ENCODE assay signal across 25 cellular contexts in genomic region chr9:38305616-38306015, GRCh38.
"Had no signal": no experiment of that assay in that cellular context is flagged by ENCODE, and none has a peak within 500 bp of the region (broad histone marks: within the 10 kb centered on the region; RNA-seq: fewer than 3 reads in every experiment).

No MANE protein-coding gene starts in this region.

- ATAC-seq: natural killer cell; psoas muscle; right cardiac atrium; right lobe of liver; stimulated activated effector memory CD8-positive, alpha-beta T cell treated with anti-CD3 and anti-CD28 coated beads, Interleukin-12 subunit alpha, Interleukin-12 subunit beta, amount 100 ng/mL, for 72 hours; stimulated activated naive B cell treated with anti-CD40 and anti-IgM and Interleukin-4, amounts not matched to agents 10 μg/mL and 1 μg/mL and 100 μg/mL, for 72 hours had no signal

- H3K27me3 ChIP-seq: neural progenitor cell, ovary, right lobe of liver, sigmoid colon, stomach, thyroid gland, tibial nerve, upper lobe of left lung, uterus had no signal

- H3K4me2 ChIP-seq: neural progenitor cell had no signal

- DNase-seq: natural killer cell; occipital lobe; ovary; posterior cingulate gyrus; psoas muscle; right cardiac atrium; right lobe of liver; sigmoid colon; small intestine; stimulated activated CD4-positive, alpha-beta T cell treated with anti-CD3 and anti-CD28 coated beads, Interleukin-15, amount 100 ng/mL, for 24 hours; stimulated activated CD4-positive, alpha-beta T cell treated with anti-CD3 and anti-CD28 coated beads, Interleukin-2, amount 100 ng/mL, for 24 hours; stimulated activated CD4-positive, alpha-beta T cell treated with anti-CD3 and anti-CD28 coated beads, Interleukin-2, amount 100 ng/mL, for 48 hours; stimulated activated CD4-positive, alpha-beta T cell treated with anti-CD3 and anti-CD28 coated beads, Interleukin-4, amount 100 ng/mL, for 24 hours; stimulated activated naive B cell treated with anti-CD40 and anti-IgM and Interleukin-4, amounts not matched to agents 10 μg/mL and 1 μg/mL and 100 μg/mL, for 72 hours; stimulated activated naive CD4-positive, alpha-beta T cell treated with Interleukin-2 at 50 U/mL for 16 hours; stomach; thyroid gland; trophoblast cell; upper lobe of left lung; uterus had no signal

- H3K27ac ChIP-seq: neural progenitor cell, ovary, parathyroid adenoma, psoas muscle, right lobe of liver, sigmoid colon, stomach, thoracic aorta, thyroid gland, tibial nerve, upper lobe of left lung, uterus had no signal

- H3K36me3 ChIP-seq: neural progenitor cell, ovary, right lobe of liver, sigmoid colon, stomach, thoracic aorta, thyroid gland, tibial nerve, upper lobe of left lung, uterus had no signal

- H3K9me3 ChIP-seq: ovary, psoas muscle, right lobe of liver, sigmoid colon, stomach, thoracic aorta, thyroid gland, tibial nerve, upper lobe of left lung, uterus had no signal

- H3K4me3 ChIP-seq: neural progenitor cell, ovary, psoas muscle, right lobe of liver, sigmoid colon, stomach, thoracic aorta, thyroid gland, tibial nerve, upper lobe of left lung, uterus had no signal

- H3K79me2 ChIP-seq: parathyroid adenoma had no signal

- H2AFZ ChIP-seq: neural progenitor cell, parathyroid adenoma had no signal

- H3K4me1 ChIP-seq: parathyroid adenoma, psoas muscle, right lobe of liver, thyroid gland, upper lobe of left lung had no signal
